In genomic region chr10:122475581-122475980, GRCh38 we compare ENCODE assay signal across 12 cellular contexts. TPM values are rescaled to one million over a fixed set of nuclear protein-coding genes. Genes with fewer than 3 reads are reported as not detected.
DNase-seq lines count a peak whose midpoint lies in the region; ATAC-seq, FAIRE-seq and TF ChIP-seq lines count a peak whose summit lies in the region.
"Had no signal": no experiment of that assay in that cellular context is flagged by ENCODE, and none has a peak within 500 bp of the region (broad histone marks: within the 10 kb centered on the region; RNA-seq: fewer than 3 reads in every experiment).

No MANE protein-coding gene starts in this region.

- H3K79me2 ChIP-seq in endothelial cell of umbilical vein (ENCODE audit: control insufficient read depth, insufficient read depth, low read length), result peaks cover 12% of the 10 kb centered on the region

- no peak overlapping the region for H4K8ac ChIP-seq in mesenchymal stem cell (ENCODE audit: low read length)

- H3K27ac ChIP-seq in endothelial cell of umbilical vein (ENCODE audit: insufficient read depth, low read depth, low read length) (peak overlapping the region; percentile 97), mesenchymal stem cell (ENCODE audit: low read length, poor library complexity, severe bottlenecking) (no peak overlapping the region), tibial artery (peak overlapping the region; percentile 72 to 77)
- H3K27ac ChIP-seq: 22Rv1 had no signal

- H4K20me1 ChIP-seq in endothelial cell of umbilical vein (replicated peaks; ENCODE audit: control insufficient read depth, extremely low read depth, insufficient read depth, low read length), result no peaks in the 10 kb centered on the region

- peak overlapping the region; percentile 77 for H4K91ac ChIP-seq in mesenchymal stem cell (ENCODE audit: low read length)

- FAIRE-seq in endothelial cell of umbilical vein (lab: Jason Lieb, UNC), result peak; percentile 21

- POLR2A ChIA-PET in endothelial cell of umbilical vein (lab: Charles Lee), result interaction anchor here (2.9 kb wide), 1 partner anchor 19 kb away, joined by 15 read pairs; no protein-coding TSS in a partner anchor

- ATAC-seq in GM19023 (IDR thresholded peaks at IDR 0.05; ENCODE audit: unreplicated experiment), result no peak
- ATAC-seq: activated CD8-positive, alpha-beta T cell treated with anti-CD3 and anti-CD28 coated beads, Interleukin-2, amount 10 ng/mL, durations not matched to agents 7 days and 5 days had no signal

- no peak overlapping the region for H2BK5ac ChIP-seq in mesenchymal stem cell (ENCODE audit: low read depth, low read length, poor library complexity, severe bottlenecking)

- H2BK120ac ChIP-seq in mesenchymal stem cell (ENCODE audit: low read depth, low read length), result peak overlapping the region; percentile 4

- intact Hi-C loops in endothelial cell of umbilical vein (cut with micrococcal nuclease) (no loop called here), tibial artery (cut with DNase I; ENCODE audit: low total_unique reads) (no loop called here)

- H3K14ac ChIP-seq in mesenchymal stem cell (ENCODE audit: low read length in 2 of 2), result no peak overlapping the region

- no peak overlapping the region for H2AK5ac ChIP-seq in mesenchymal stem cell (ENCODE audit: low read length, severe bottlenecking)

- H3K9me3 ChIP-seq in endothelial cell of umbilical vein (replicated peaks; ENCODE audit: control insufficient read depth, insufficient read depth, low read length), result no peaks in the 10 kb centered on the region
- H3K9me3 ChIP-seq in mesenchymal stem cell (ENCODE audit: control insufficient read depth, low read length), result no peaks in the 10 kb centered on the region
- H3K9me3 ChIP-seq in tibial artery, result no peaks in the 10 kb centered on the region

- dilution Hi-C loops in endothelial cell of umbilical vein (cut with MboI; ENCODE audit: extremely low pct_ligation_motif_present, low sequenced_read_pairs), result no loop called here

- H3K4me1 ChIP-seq in endothelial cell of umbilical vein (ENCODE audit: control insufficient read depth, extremely low read depth, insufficient read depth, low read length) (peaks cover 38% of the 10 kb centered on the region), mesenchymal stem cell (ENCODE audit: control insufficient read depth, insufficient read depth, low read depth, low read length) (peaks cover 23% of the 10 kb centered on the region), tibial artery (peaks cover 6 to 61% (median 33%) of the 10 kb centered on the region in 4 donors)

- H3K4me3 ChIP-seq in endothelial cell of umbilical vein (replicated peaks in 1 of 3; ENCODE audit: insufficient read depth in 1 of 3, low read depth in 1 of 3, low read length in 3 of 3) (no peak overlapping the region), mesenchymal stem cell (ENCODE audit: insufficient read depth in 1 of 2, low read depth in 1 of 2, low read length in 2 of 2) (peak overlapping the region in 1 of 2 experiments; percentile 19), tibial artery (peak overlapping the region; percentile 18 to 36)

- no peak overlapping the region for H2BK15ac ChIP-seq in mesenchymal stem cell (ENCODE audit: low read depth, poor library complexity, severe bottlenecking)

- peak overlapping the region; percentile 35 for H3K9ac ChIP-seq in endothelial cell of umbilical vein (replicated peaks; ENCODE audit: extremely low read depth, insufficient read depth, low read length)
- peak overlapping the region; percentile 51 for H3K9ac ChIP-seq in mesenchymal stem cell (ENCODE audit: low read length)

- no peak for TF ChIP-seq POLR2A in endothelial cell of umbilical vein (IDR thresholded peaks at IDR 0.05; ENCODE audit: low read depth, low read length)

- peaks cover 22% of the 10 kb centered on the region for H3K79me1 ChIP-seq in mesenchymal stem cell (replicated peaks; ENCODE audit: low read length, poor library complexity, severe bottlenecking)

- no peaks in the 10 kb centered on the region for H3K36me3 ChIP-seq in endothelial cell of umbilical vein (ENCODE audit: control insufficient read depth in 2 of 2, extremely low read depth in 1 of 2, insufficient read depth in 2 of 2, low read length in 2 of 2)
- H3K36me3 ChIP-seq in mesenchymal stem cell (ENCODE audit: control insufficient read depth in 1 of 2, insufficient read depth in 2 of 2, low read depth in 1 of 2, low read length in 2 of 2), result peaks cover 8 to 40% of the 10 kb centered on the region in 2 experiments
- H3K36me3 ChIP-seq in tibial artery, result no peaks in the 10 kb centered on the region

- H3K18ac ChIP-seq in mesenchymal stem cell (ENCODE audit: low read depth in 1 of 2, low read length in 2 of 2), result peak overlapping the region; percentile 40 to 91

- H2BK12ac ChIP-seq in mesenchymal stem cell (ENCODE audit: low read length in 2 of 2), result peak overlapping the region in 1 of 2 experiments; percentile 77

- H3K27me3 ChIP-seq in endothelial cell of umbilical vein (ENCODE audit: control insufficient read depth in 2 of 2, insufficient read depth in 2 of 2, low read length in 2 of 2), result no peaks in the 10 kb centered on the region
- no peaks in the 10 kb centered on the region for H3K27me3 ChIP-seq in mesenchymal stem cell (ENCODE audit: control insufficient read depth in 1 of 2, insufficient read depth in 1 of 2, low read length in 2 of 2)
- no peaks in the 10 kb centered on the region for H3K27me3 ChIP-seq in tibial artery

- WGBS in mesenchymal stem cell, result 18% methylated on average over 11 of the region's 11 CpGs

- H3K4ac ChIP-seq in mesenchymal stem cell (ENCODE audit: low read depth in 1 of 2, low read length in 2 of 2), result peak overlapping the region; percentile 10 to 87

- H2AFZ ChIP-seq in endothelial cell of umbilical vein (ENCODE audit: low read depth, low read length), result no peak overlapping the region
- H2AFZ ChIP-seq in mesenchymal stem cell (ENCODE audit: low read depth, low read length), result no peak overlapping the region

- TF ChIP-seq CTCF in endothelial cell of umbilical vein (IDR thresholded peaks at IDR 0.05; ENCODE audit: extremely low read depth in 1 of 2, insufficient read depth in 1 of 2, low read depth in 1 of 2, low read length in 2 of 2) (no peak), tibial artery (IDR thresholded peaks at IDR 0.05) (no peak)

- CTCF ChIA-PET in endothelial cell of umbilical vein (lab: Charles Lee), result interaction anchor here (2.4 kb wide), 1 partner anchor 207 kb away, joined by 7 read pairs; no protein-coding TSS in a partner anchor

- H3K4me2 ChIP-seq in endothelial cell of umbilical vein (ENCODE audit: insufficient read depth, low read length), result no peak overlapping the region
- no peak overlapping the region for H3K4me2 ChIP-seq in mesenchymal stem cell (ENCODE audit: low read length, poor library complexity, severe bottlenecking)

- no peak overlapping the region for H3K23ac ChIP-seq in mesenchymal stem cell (ENCODE audit: low read length in 2 of 2)

- no peaks in the 10 kb centered on the region for H3K9me1 ChIP-seq in endothelial cell of umbilical vein (replicated peaks; ENCODE audit: control insufficient read depth, extremely low read depth, insufficient read depth, low read length)

- no TSS peak for BruUV-seq in endothelial cell of umbilical vein (replicated peaks; lab: Mats Ljungman, UMichigan)

- peak; percentile 12 for DNase-seq in DMS79 treated with DMSO at 0.1 percent for 48 hours (lab: John Stamatoyannopoulos, UW)
- DNase-seq in DMS79 (lab: John Stamatoyannopoulos, UW), result no peak
- no peak for DNase-seq in endothelial cell of umbilical vein (ENCODE audit: low read depth, low spot score)
- DNase-seq in mesenchymal stem cell, result peak; percentile 67
- DNase-seq in tibial artery, result no peak
- DNase-seq in NK-92 treated with Interleukin-12 subunit alpha and Interleukin-12 subunit beta, amount 100 ng/mL, for 24 hours (lab: John Stamatoyannopoulos, UW), result no peak
- no peak for DNase-seq in activated naive CD4-positive, alpha-beta T cell (lab: John Stamatoyannopoulos, UW)
- DNase-seq: activated CD8-positive, alpha-beta T cell treated with anti-CD3 and anti-CD28 coated beads, Interleukin-2, amount 10 ng/mL, durations not matched to agents 7 days and 5 days; DMS153 had no signal

TF ChIP-seq in endothelial cell of umbilical vein, 7 proteins besides CTCF, POLR2A, EP300 and RAD21 (continues in another document):
- TF ChIP-seq MAX (IDR thresholded peaks at IDR 0.05; ENCODE audit: insufficient read depth, insufficient read length) (no peak), EZH2 (IDR thresholded peaks at IDR 0.05; ENCODE audit: borderline replicate concordance, low read depth, low read length, severe bottlenecking) (no peak), FOS (IDR thresholded peaks at IDR 0.05; ENCODE audit: borderline replicate concordance, insufficient read depth, low read length) (no peak), GATA2 (IDR thresholded peaks at IDR 0.05; ENCODE audit: insufficient read depth, insufficient read length, low read depth, low read length) (no peak), JUN (IDR thresholded peaks at IDR 0.05; ENCODE audit: borderline replicate concordance, insufficient read depth, insufficient read length, low read depth) (no peak), POLR2AphosphoS5 (IDR thresholded peaks at IDR 0.05; ENCODE audit: insufficient read depth, low read depth, low read length) (no peak)

RNA-seq across cellular contexts. Expression of gene HTRA1, which starts 14.2 kb away (rescaled TPM):
- total RNA-seq in endothelial cell of umbilical vein, result 192 and 255 TPM in 2 replicates
- 270 and 309 TPM in 2 replicates for polyA plus RNA-seq in endothelial cell of umbilical vein
- 255 and 265 TPM in 2 replicates for polyA plus RNA-seq in endothelial cell of umbilical vein (2011; cell fraction: cytosol; rRNA removed)
- 148 TPM in 2 replicates for polyA plus RNA-seq in endothelial cell of umbilical vein (2011; cell fraction: nucleus; rRNA removed)
- 177 and 200 TPM in 2 replicates for polyA plus RNA-seq in endothelial cell of umbilical vein (2012)
- 97.3 and 139 TPM in 2 replicates for polyA minus RNA-seq in endothelial cell of umbilical vein
- 16.6 TPM for polyA minus RNA-seq in endothelial cell of umbilical vein (2011; cell fraction: cytosol; rRNA and poly(A)+ RNA removed)
- polyA minus RNA-seq in endothelial cell of umbilical vein (2011; cell fraction: nucleus; rRNA and poly(A)+ RNA removed), result 27.5 and 29.2 TPM in 2 replicates
- 204 TPM for polyA plus RNA-seq in mesenchymal stem cell (2013, experiment 1 of 2)
- 204 TPM for polyA plus RNA-seq in mesenchymal stem cell (2013, experiment 2 of 2)
- total RNA-seq: activated CD8-positive, alpha-beta T cell treated with anti-CD3 and anti-CD28 coated beads, Interleukin-2, amount 10 ng/mL, durations not matched to agents 7 days and 5 days had no signal

RNA-seq across cellular contexts. Expression of gene ARMS2, which starts 21.1 kb away (rescaled TPM):
- not detected in 2 replicates for total RNA-seq in endothelial cell of umbilical vein
- polyA plus RNA-seq in endothelial cell of umbilical vein, result not detected in 2 replicates
- polyA plus RNA-seq in endothelial cell of umbilical vein (2011; cell fraction: cytosol; rRNA removed), result not detected in 2 replicates
- not detected in 2 replicates for polyA plus RNA-seq in endothelial cell of umbilical vein (2011; cell fraction: nucleus; rRNA removed)
- not detected in 2 replicates for polyA plus RNA-seq in endothelial cell of umbilical vein (2012)
- 0.63 TPM in 1 of 2 replicates, not detected in the other for polyA minus RNA-seq in endothelial cell of umbilical vein
- not detected for polyA minus RNA-seq in endothelial cell of umbilical vein (2011; cell fraction: cytosol; rRNA and poly(A)+ RNA removed)
- polyA minus RNA-seq in endothelial cell of umbilical vein (2011; cell fraction: nucleus; rRNA and poly(A)+ RNA removed), result not detected in 2 replicates
- polyA plus RNA-seq in mesenchymal stem cell (2013, experiment 1 of 2), result not detected
- not detected for polyA plus RNA-seq in mesenchymal stem cell (2013, experiment 2 of 2)
- total RNA-seq: activated CD8-positive, alpha-beta T cell treated with anti-CD3 and anti-CD28 coated beads, Interleukin-2, amount 10 ng/mL, durations not matched to agents 7 days and 5 days; myocyte had no signal

Comparison
In these comparisons a context has a peak if more than half of its experiments do, and no peak if none do; other contexts are left out.
1. DNase-seq: peak in DMS79 treated with DMSO at 0.1 percent for 48 hours (single experiment) and mesenchymal stem cell (single experiment); none in DMS79 (single experiment), endothelial cell of umbilical vein (single experiment), tibial artery (0 of 2), NK-92 treated with Interleukin-12 subunit alpha and Interleukin-12 subunit beta, amount 100 ng/mL, for 24 hours (single experiment) and activated naive CD4-positive, alpha-beta T cell (0 of 4).
2. H3K4me3 ChIP-seq: peak in tibial artery (2 of 2); none in endothelial cell of umbilical vein (0 of 3).